ENCODE assay signal across 33 cellular contexts in genomic region chr12:5916785-5917290, GRCh38. TPM values are rescaled to one million over a fixed set of nuclear protein-coding genes. Genes with fewer than 3 reads are reported as not detected.
"Had no signal": no experiment of that assay in that cellular context is flagged by ENCODE, and none has a peak within 500 bp of the region (broad histone marks: within the 10 kb centered on the region; RNA-seq: fewer than 3 reads in every experiment).

No MANE protein-coding gene starts in this region.

- H3K27ac ChIP-seq: adrenal gland, body of pancreas, epithelial cell of prostate had no signal

- H3K4me3 Mint-ChIP-seq: activated CD4-positive, alpha-beta memory T cell treated with anti-CD3 and anti-CD28 coated beads for 36 hours; activated CD4-positive, alpha-beta T cell treated with anti-CD3 and anti-CD28 coated beads for 36 hours; activated CD4-positive, alpha-beta T cell treated with anti-CD3 and anti-CD28 coated beads, Interleukin-2, amount 10 ng/mL, durations not matched to agents 24 days and 14 days; activated CD8-positive, alpha-beta memory T cell treated with anti-CD3 and anti-CD28 coated beads, Interleukin-2, amount 10 ng/mL, durations not matched to agents 7 days and 5 days; activated CD8-positive, alpha-beta T cell treated with anti-CD3 and anti-CD28 coated beads, Interleukin-2, amount 10 ng/mL, durations not matched to agents 7 days and 5 days; activated naive CD4-positive, alpha-beta T cell treated with anti-CD3 and anti-CD28 coated beads for 36 hours; activated naive CD4-positive, alpha-beta T cell treated with anti-CD3 and anti-CD28 coated beads, Interleukin-2, amount 50 U/mL, for 24 hours; activated naive CD8-positive, alpha-beta T cell treated with anti-CD3 and anti-CD28 coated beads for 36 hours; activated naive CD8-positive, alpha-beta T cell treated with anti-CD3 and anti-CD28 coated beads, Interleukin-2, amount 50 U/mL, for 24 hours; activated T-helper 1 cell treated with anti-CD3 and anti-CD28 coated beads, Interleukin-12 subunit alpha, Interleukin-12 subunit beta, Interleukin-2, Interleukin-4 antibody, amounts not matched to agents 30 ng/mL and 10 ng/mL and 1 ng/mL, durations not matched to agents 14 hours and 24 hours and 36 hours; effector memory CD8-positive, alpha-beta T cell had no signal

- FAIRE-seq: colon, frontal cortex had no signal

- H3K4me3 ChIP-seq: adrenal gland, body of pancreas had no signal

- H3K27me3 Mint-ChIP-seq: activated CD4-positive, alpha-beta T cell treated with anti-CD3 and anti-CD28 coated beads, Interleukin-2, amount 10 ng/mL, durations not matched to agents 24 days and 14 days; activated CD8-positive, alpha-beta memory T cell treated with anti-CD3 and anti-CD28 coated beads, Interleukin-2, amount 10 ng/mL, durations not matched to agents 7 days and 5 days had no signal

- H3K27me3 ChIP-seq: adrenal gland, body of pancreas had no signal

- H3K36me3 ChIP-seq: adrenal gland had no signal

- H3K36me3 Mint-ChIP-seq: activated CD4-positive, alpha-beta memory T cell treated with anti-CD3 and anti-CD28 coated beads for 36 hours; activated CD8-positive, alpha-beta memory T cell treated with anti-CD3 and anti-CD28 coated beads, Interleukin-2, amount 10 ng/mL, durations not matched to agents 7 days and 5 days; activated naive CD4-positive, alpha-beta T cell treated with anti-CD3 and anti-CD28 coated beads, Interleukin-2, amount 50 U/mL, for 24 hours; activated naive CD8-positive, alpha-beta T cell treated with anti-CD3 and anti-CD28 coated beads for 36 hours had no signal

- H3K27ac Mint-ChIP-seq: activated CD4-positive, alpha-beta memory T cell treated with anti-CD3 and anti-CD28 coated beads for 36 hours; activated CD4-positive, alpha-beta T cell treated with anti-CD3 and anti-CD28 coated beads for 36 hours; activated CD4-positive, alpha-beta T cell treated with anti-CD3 and anti-CD28 coated beads, Interleukin-2, amount 10 ng/mL, durations not matched to agents 24 days and 14 days; activated CD8-positive, alpha-beta memory T cell treated with anti-CD3 and anti-CD28 coated beads, Interleukin-2, amount 10 ng/mL, durations not matched to agents 7 days and 5 days; activated CD8-positive, alpha-beta T cell treated with anti-CD3 and anti-CD28 coated beads, Interleukin-2, amount 10 ng/mL, durations not matched to agents 7 days and 5 days; activated naive CD4-positive, alpha-beta T cell treated with anti-CD3 and anti-CD28 coated beads for 36 hours; activated naive CD4-positive, alpha-beta T cell treated with anti-CD3 and anti-CD28 coated beads, Interleukin-2, amount 50 U/mL, for 24 hours; activated naive CD8-positive, alpha-beta T cell treated with anti-CD3 and anti-CD28 coated beads for 36 hours; activated naive CD8-positive, alpha-beta T cell treated with anti-CD3 and anti-CD28 coated beads, Interleukin-2, amount 50 U/mL, for 24 hours; activated T-helper 1 cell treated with anti-CD3 and anti-CD28 coated beads, Interleukin-12 subunit alpha, Interleukin-12 subunit beta, Interleukin-2, Interleukin-4 antibody, amounts not matched to agents 30 ng/mL and 10 ng/mL and 1 ng/mL, durations not matched to agents 14 hours and 24 hours and 36 hours; activated T-helper 2 cell treated with anti-CD3 and anti-CD28 coated beads, Interferon-gamma antibody, Interleukin-2, Interleukin-4, amounts not matched to agents 10 μg/mL and 5 μg/mL and 100 μg/mL, durations not matched to agents 14 hours and 24 hours and 36 hours; effector memory CD8-positive, alpha-beta T cell had no signal

- H3K9me3 Mint-ChIP-seq: activated CD4-positive, alpha-beta memory T cell treated with anti-CD3 and anti-CD28 coated beads for 36 hours; activated CD4-positive, alpha-beta T cell treated with anti-CD3 and anti-CD28 coated beads, Interleukin-2, amount 10 ng/mL, durations not matched to agents 24 days and 14 days; activated naive CD4-positive, alpha-beta T cell treated with anti-CD3 and anti-CD28 coated beads for 36 hours; activated naive CD4-positive, alpha-beta T cell treated with anti-CD3 and anti-CD28 coated beads, Interleukin-2, amount 50 U/mL, for 24 hours; activated naive CD8-positive, alpha-beta T cell treated with anti-CD3 and anti-CD28 coated beads for 36 hours; activated naive CD8-positive, alpha-beta T cell treated with anti-CD3 and anti-CD28 coated beads, Interleukin-2, amount 50 U/mL, for 24 hours; activated T-helper 1 cell treated with anti-CD3 and anti-CD28 coated beads, Interleukin-12 subunit alpha, Interleukin-12 subunit beta, Interleukin-2, Interleukin-4 antibody, amounts not matched to agents 30 ng/mL and 10 ng/mL and 1 ng/mL, durations not matched to agents 14 hours and 24 hours and 36 hours; activated T-helper 2 cell treated with anti-CD3 and anti-CD28 coated beads, Interferon-gamma antibody, Interleukin-2, Interleukin-4, amounts not matched to agents 10 μg/mL and 5 μg/mL and 100 μg/mL, durations not matched to agents 14 hours and 24 hours and 36 hours; effector memory CD8-positive, alpha-beta T cell had no signal

- H3K4me1 ChIP-seq: adrenal gland, body of pancreas had no signal

- H3K4me1 Mint-ChIP-seq: activated CD4-positive, alpha-beta T cell treated with anti-CD3 and anti-CD28 coated beads for 36 hours; activated CD4-positive, alpha-beta T cell treated with anti-CD3 and anti-CD28 coated beads, Interleukin-2, amount 10 ng/mL, durations not matched to agents 24 days and 14 days; activated CD8-positive, alpha-beta memory T cell treated with anti-CD3 and anti-CD28 coated beads, Interleukin-2, amount 10 ng/mL, durations not matched to agents 7 days and 5 days; activated naive CD4-positive, alpha-beta T cell treated with anti-CD3 and anti-CD28 coated beads, Interleukin-2, amount 50 U/mL, for 24 hours; activated naive CD8-positive, alpha-beta T cell treated with anti-CD3 and anti-CD28 coated beads for 36 hours; activated naive CD8-positive, alpha-beta T cell treated with anti-CD3 and anti-CD28 coated beads, Interleukin-2, amount 50 U/mL, for 24 hours had no signal

- ATAC-seq: activated CD4-positive, alpha-beta T cell treated with anti-CD3 and anti-CD28 coated beads for 36 hours; activated CD8-positive, alpha-beta memory T cell treated with anti-CD3 and anti-CD28 coated beads, Interleukin-2, amount 10 ng/mL, durations not matched to agents 7 days and 5 days; activated CD8-positive, alpha-beta T cell treated with anti-CD3 and anti-CD28 coated beads, Interleukin-2, amount 10 ng/mL, durations not matched to agents 7 days and 5 days; activated naive CD8-positive, alpha-beta T cell treated with anti-CD3 and anti-CD28 coated beads, Interleukin-2, amount 50 U/mL, for 24 hours; body of pancreas; effector memory CD8-positive, alpha-beta T cell had no signal

- H3K9me3 ChIP-seq: adrenal gland, body of pancreas had no signal

- DNase-seq: activated CD4-positive, alpha-beta memory T cell treated with anti-CD3 and anti-CD28 coated beads for 36 hours; activated CD4-positive, alpha-beta T cell treated with anti-CD3 and anti-CD28 coated beads for 36 hours; activated CD4-positive, alpha-beta T cell treated with anti-CD3 and anti-CD28 coated beads, Interleukin-2, amount 10 ng/mL, durations not matched to agents 24 days and 14 days; activated CD4-positive, CD25-positive, alpha-beta regulatory T cell; activated CD4-positive, CD25-positive, alpha-beta regulatory T cell treated with anti-CD3 and anti-CD28 coated beads, Interleukin-2, amount 50 U/mL, for 72 hours; activated CD8-positive, alpha-beta memory T cell treated with anti-CD3 and anti-CD28 coated beads, Interleukin-2, amount 10 ng/mL, durations not matched to agents 7 days and 5 days; activated CD8-positive, alpha-beta memory T cell treated with anti-CD3 and anti-CD28 coated beads, Interleukin-2, amount 50 U/mL, for 4 hours; activated effector memory CD4-positive, alpha-beta T cell treated with anti-CD3 and anti-CD28 coated beads, Interleukin-2, amount 50 U/mL, for 16 hours; activated naive CD4-positive, alpha-beta T cell treated with anti-CD3 and anti-CD28 coated beads for 36 hours; activated naive CD8-positive, alpha-beta T cell treated with anti-CD3 and anti-CD28 coated beads for 36 hours; activated naive CD8-positive, alpha-beta T cell treated with anti-CD3 and anti-CD28 coated beads, Interleukin-2, amount 50 U/mL, for 24 hours; activated T-cell treated with anti-CD3 and anti-CD28 coated beads, Interleukin-2, amount 50 U/mL, for 1 hour; activated T-cell treated with anti-CD3 and anti-CD28 coated beads, Interleukin-2, amount 50 U/mL, for 48 hours; adrenal gland; amygdala; aorta; body of pancreas; caudate nucleus; cortex of kidney; dermis blood vessel endothelial cell; effector CD4-positive, alpha-beta T cell; effector memory CD8-positive, alpha-beta T cell; foreskin fibroblast; head of caudate nucleus had no signal

RNA-seq across cellular contexts. Expression of gene ANO2, which starts 28.2 kb away (rescaled TPM):
- total RNA-seq: activated CD4-positive, alpha-beta memory T cell treated with anti-CD3 and anti-CD28 coated beads for 36 hours; activated CD4-positive, alpha-beta T cell treated with anti-CD3 and anti-CD28 coated beads for 36 hours; activated CD4-positive, alpha-beta T cell treated with anti-CD3 and anti-CD28 coated beads, Interleukin-2, amount 10 ng/mL, durations not matched to agents 24 days and 14 days; activated CD8-positive, alpha-beta memory T cell treated with anti-CD3 and anti-CD28 coated beads for 36 hours; activated CD8-positive, alpha-beta memory T cell treated with anti-CD3 and anti-CD28 coated beads, Interleukin-2, amount 10 ng/mL, durations not matched to agents 7 days and 5 days; activated CD8-positive, alpha-beta T cell treated with anti-CD3 and anti-CD28 coated beads, Interleukin-2, amount 10 ng/mL, durations not matched to agents 7 days and 5 days; activated naive CD4-positive, alpha-beta T cell treated with anti-CD3 and anti-CD28 coated beads for 36 hours; activated naive CD8-positive, alpha-beta T cell treated with anti-CD3 and anti-CD28 coated beads for 36 hours; activated T-helper 1 cell treated with anti-CD3 and anti-CD28 coated beads, Interleukin-12 subunit alpha, Interleukin-12 subunit beta, Interleukin-2, Interleukin-4 antibody, amounts not matched to agents 30 ng/mL and 10 ng/mL and 1 ng/mL, durations not matched to agents 14 hours and 24 hours and 36 hours; activated T-helper 2 cell treated with anti-CD3 and anti-CD28 coated beads, Interferon-gamma antibody, Interleukin-2, Interleukin-4, amounts not matched to agents 10 μg/mL and 5 μg/mL and 100 μg/mL, durations not matched to agents 14 hours and 24 hours and 36 hours; T-helper 1 cell treated with Interleukin-12 subunit alpha and Interleukin-12 subunit beta and Interleukin-4 antibody, amounts not matched to agents 30 ng/mL and 1 ng/mL, for 36 hours had no signal
